ENCODE assay signal across 8 cellular contexts in the genomic region with DNA sequence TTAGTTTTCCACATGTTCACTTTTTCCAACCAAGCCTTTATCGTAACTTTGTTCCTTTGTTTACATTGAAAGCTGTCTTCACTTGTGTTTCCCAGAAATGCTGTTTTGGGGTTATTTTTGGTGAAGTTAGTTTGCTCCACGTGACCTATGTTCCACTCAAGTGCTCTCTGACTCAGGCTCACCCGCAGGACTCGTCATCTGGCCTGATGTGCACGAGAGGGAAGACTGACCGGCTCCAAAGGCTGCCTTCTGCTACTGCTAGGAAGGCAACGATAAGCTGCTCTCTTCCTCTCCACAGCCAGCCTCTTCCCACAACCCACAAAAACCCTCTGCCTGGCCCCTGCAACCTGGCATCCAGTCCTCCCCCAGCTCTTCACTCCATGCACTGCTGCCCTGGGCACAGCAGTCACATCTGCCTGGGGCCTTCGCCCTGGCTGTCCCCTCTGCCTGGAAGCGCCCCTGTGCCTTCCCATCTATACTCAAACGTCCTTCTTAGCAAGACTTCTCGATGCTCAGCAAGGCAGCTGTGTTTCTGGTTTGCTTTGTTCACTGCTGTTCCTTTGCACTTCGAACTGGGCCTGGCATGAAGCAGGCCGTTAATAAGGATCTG. TPM values are rescaled to one million over a fixed set of nuclear protein-coding genes. Genes with fewer than 3 reads are reported as not detected.
DNase-seq lines count a peak whose midpoint lies in the region; ATAC-seq and TF ChIP-seq lines count a peak whose summit lies in the region.

No MANE protein-coding gene starts in this region.

- DNase-seq in GF-D8 (lab: John Stamatoyannopoulos, UW) (peak; percentile 80), NB4 (ENCODE audit: low read depth) (peak; percentile 88), fibroblast of villous mesenchyme (ENCODE audit: low read depth) (peak; percentile 99), osteoblast (ENCODE audit: insufficient read length, low spot score, missing footprints) (peak; percentile 94), NCI-H2107 (lab: John Stamatoyannopoulos, UW) (no peak), DMS114 treated with DMSO at 0.1 percent for 48 hours (lab: John Stamatoyannopoulos, UW; ENCODE audit: unreplicated experiment) (no peak)
- DNase-seq in activated T-cell treated with anti-CD3 and anti-CD28 coated beads, Interleukin-2, amount 50 U/mL, for 72 hours = peak; percentile 55 to 73

- ATAC-seq in activated T-cell treated with anti-CD3 and anti-CD28 coated beads, Interleukin-2, amount 50 U/mL, for 72 hours (replicated peaks in 1 of 2) = peak; percentile 89 to 91
- ATAC-seq in GM21576 (IDR thresholded peaks at IDR 0.05; ENCODE audit: unreplicated experiment) = no peak

- no peaks in the 10 kb centered on the region for H3K9me3 Mint-ChIP-seq in activated T-cell treated with anti-CD3 and anti-CD28 coated beads, Interleukin-2, amount 50 U/mL, for 72 hours

- H3K4me1 Mint-ChIP-seq in activated T-cell treated with anti-CD3 and anti-CD28 coated beads, Interleukin-2, amount 50 U/mL, for 72 hours (ENCODE audit: low read depth) = peaks cover 58% of the 10 kb centered on the region

- H3K4me2 ChIP-seq in osteoblast (ENCODE audit: insufficient read depth, low read length) = peak overlapping the region; percentile 73

- H3K27me3 Mint-ChIP-seq in activated T-cell treated with anti-CD3 and anti-CD28 coated beads, Interleukin-2, amount 50 U/mL, for 72 hours (ENCODE audit: low read depth) = no peaks in the 10 kb centered on the region

- peaks cover 41% of the 10 kb centered on the region for H3K4me1 ChIP-seq in osteoblast (ENCODE audit: insufficient read depth, low read length)

- H3K27ac Mint-ChIP-seq in activated T-cell treated with anti-CD3 and anti-CD28 coated beads, Interleukin-2, amount 50 U/mL, for 72 hours = peak overlapping the region; percentile 94

- no peaks in the 10 kb centered on the region for H3K36me3 ChIP-seq in osteoblast (ENCODE audit: insufficient read depth, low read length)

- no peak overlapping the region for H2AFZ ChIP-seq in osteoblast (ENCODE audit: low read length)

- no peaks in the 10 kb centered on the region for H3K9me3 ChIP-seq in osteoblast (ENCODE audit: low read depth, low read length)

- no peak for TF ChIP-seq CTCF in NB4 (IDR thresholded peaks at IDR 0.05; ENCODE audit: low read depth, low read length)
- TF ChIP-seq CTCF in fibroblast of villous mesenchyme (IDR thresholded peaks at IDR 0.05; ENCODE audit: insufficient read depth, low read depth, low read length) = no peak
- no peak for TF ChIP-seq CTCF in osteoblast (IDR thresholded peaks at IDR 0.05; ENCODE audit: extremely low read depth, low read depth, low read length)

- peaks cover 77% of the 10 kb centered on the region for H3K79me2 ChIP-seq in osteoblast (ENCODE audit: insufficient read depth, low read length)

- no peak for TF ChIP-seq POLR2A in NB4 (IDR thresholded peaks at IDR 0.05; ENCODE audit: extremely low read depth, insufficient read length)

- peak overlapping the region; percentile 83 to 95 for H3K4me3 Mint-ChIP-seq in activated T-cell treated with anti-CD3 and anti-CD28 coated beads, Interleukin-2, amount 50 U/mL, for 72 hours

- H3K27ac ChIP-seq in osteoblast (ENCODE audit: low read depth, low read length) = peak overlapping the region; percentile 99

- H3K36me3 Mint-ChIP-seq in activated T-cell treated with anti-CD3 and anti-CD28 coated beads, Interleukin-2, amount 50 U/mL, for 72 hours (ENCODE audit: insufficient read depth in 2 of 2) = no peaks in the 10 kb centered on the region

- H4K20me1 ChIP-seq in osteoblast (ENCODE audit: insufficient read depth, low read length) = peaks cover 25% of the 10 kb centered on the region

- H3K4me3 ChIP-seq in NB4 (ENCODE audit: low read depth, low read length) (peak overlapping the region; percentile 43), fibroblast of villous mesenchyme (ENCODE audit: low read depth, low read length) (peak overlapping the region; percentile 41), osteoblast (ENCODE audit: insufficient read depth, low read length) (peak overlapping the region; percentile 55)

- H3K27me3 ChIP-seq in osteoblast (ENCODE audit: insufficient read depth, low read length) = no peaks in the 10 kb centered on the region

RNA-seq across cellular contexts. Expression of a gene that starts 28.0 kb away (rescaled TPM):
- 10 to 100 TPM; 13.6 to 14.1 TPM for total RNA-seq in activated T-cell treated with anti-CD3 and anti-CD28 coated beads, Interleukin-2, amount 50 U/mL, for 72 hours
- total RNA-seq in fibroblast of villous mesenchyme = 8.2 and 13.2 TPM in 2 replicates
- total RNA-seq in osteoblast = 36.9 and 41.8 TPM in 2 replicates

Comparison
In these comparisons a context has a peak if more than half of its experiments do, and no peak if none do; other contexts are left out.
1. DNase-seq: peak in GF-D8 (single experiment), NB4 (single experiment), activated T-cell treated with anti-CD3 and anti-CD28 coated beads, Interleukin-2, amount 50 U/mL, for 72 hours (2 of 2), fibroblast of villous mesenchyme (single experiment) and osteoblast (single experiment); none in NCI-H2107 (single experiment) and DMS114 treated with DMSO at 0.1 percent for 48 hours (single experiment).
2. Peak in every context shown above with its lines, with median percentiles within 50 percentile points of each other: H3K4me3 ChIP-seq.